ENCODE assay signal across 10 cellular contexts in genomic region chr12:121568971-121569808, GRCh38. TPM values are rescaled to one million over a fixed set of nuclear protein-coding genes. Genes with fewer than 3 reads are reported as not detected.
A peak's percentile ranks its signal among the peaks of the same experiment; 100 is the strongest.
DNase-seq lines count a peak whose midpoint lies in the region; TF ChIP-seq lines count a peak whose summit lies in the region.
"Had no signal": no experiment of that assay in that cellular context is flagged by ENCODE, and none has a peak within 500 bp of the region (broad histone marks: within the 10 kb centered on the region; RNA-seq: fewer than 3 reads in every experiment).

No MANE protein-coding gene starts in this region.

- no peaks in the 10 kb centered on the region for H3K4me1 ChIP-seq in endodermal cell (ENCODE audit: control insufficient read depth, insufficient read depth, low read length)
- H3K4me1 ChIP-seq in mesendoderm (ENCODE audit: control insufficient read depth, low read depth, low read length): no peaks in the 10 kb centered on the region

- no peaks in the 10 kb centered on the region for H3K9me3 ChIP-seq in endodermal cell (ENCODE audit: control insufficient read depth, low read length)

- TF ChIP-seq CTCF in endodermal cell (conservative IDR thresholded peaks at IDR 0.05): peak; percentile 13

- no peaks in the 10 kb centered on the region for H3K27me3 Mint-ChIP-seq in endodermal cell (ENCODE audit: insufficient read depth)
- H3K27me3 Mint-ChIP-seq: T-cell had no signal

- H3K27ac ChIP-seq in endodermal cell (ENCODE audit: low read depth, low read length) (no peak overlapping the region), mesendoderm (ENCODE audit: low read depth, low read length) (no peak overlapping the region), caudate nucleus (ENCODE audit: low read depth, low read length) (no peak overlapping the region)

- H4K5ac ChIP-seq in mesendoderm (ENCODE audit: low read length): no peak overlapping the region

- H3K4ac ChIP-seq in mesendoderm (ENCODE audit: low read depth, low read length): no peak overlapping the region

- no peak overlapping the region for H3K4me3 Mint-ChIP-seq in endodermal cell
- H3K4me3 Mint-ChIP-seq: T-cell had no signal

- no peak overlapping the region for H4K8ac ChIP-seq in mesendoderm (ENCODE audit: low read depth, low read length)

- H3K36me3 Mint-ChIP-seq in endodermal cell (ENCODE audit: low read depth): peaks cover 70% of the 10 kb centered on the region

- no peak overlapping the region for H3K9ac ChIP-seq in endodermal cell (ENCODE audit: extremely low read depth, low read length, poor library complexity, severe bottlenecking)
- no peak overlapping the region for H3K9ac ChIP-seq in mesendoderm (ENCODE audit: low read length)

- no peak overlapping the region for H3K56ac ChIP-seq in mesendoderm (ENCODE audit: low read length)

- no peak overlapping the region for H3K18ac ChIP-seq in mesendoderm (ENCODE audit: low read length)

- peaks cover 16% of the 10 kb centered on the region for H3K79me2 ChIP-seq in mesendoderm (ENCODE audit: control insufficient read depth, insufficient read depth, low read length)

- no peak overlapping the region for H3K4me2 ChIP-seq in mesendoderm (ENCODE audit: low read length)

- H3K79me1 ChIP-seq in mesendoderm (ENCODE audit: low read length): peaks cover 3% of the 10 kb centered on the region

- no peaks in the 10 kb centered on the region for H3K27me3 ChIP-seq in endodermal cell (ENCODE audit: control insufficient read depth, insufficient read depth, low read length, poor library complexity, severe bottlenecking)
- no peaks in the 10 kb centered on the region for H3K27me3 ChIP-seq in mesendoderm (ENCODE audit: insufficient read depth, low read length, poor library complexity)

- H2BK5ac ChIP-seq in mesendoderm (ENCODE audit: low read length): no peak overlapping the region

- no peak overlapping the region for H2BK120ac ChIP-seq in mesendoderm (ENCODE audit: low read depth, low read length)

- no peak overlapping the region for H3K23ac ChIP-seq in mesendoderm (ENCODE audit: low read length)

- peak; percentile 26 for DNase-seq in NCI-H2171 treated with DMSO at 0.1 percent for 48 hours (lab: John Stamatoyannopoulos, UW)
- no peak for DNase-seq in NCI-H2171 (lab: John Stamatoyannopoulos, UW)
- DNase-seq in endodermal cell: peak; percentile 70
- peak; percentile 60 for DNase-seq in mesendoderm
- peak; percentile 49 for DNase-seq in stromal cell of bone marrow (ENCODE audit: low read depth)
- DNase-seq in caudate nucleus (lab: John Stamatoyannopoulos, UW): no peak
- DNase-seq in H4 (ENCODE audit: low spot score): no peak
- DNase-seq in GM19238 (ENCODE audit: insufficient read length, low spot score): no peak
- DNase-seq: KBM-7, T-cell had no signal

- no peaks in the 10 kb centered on the region for H3K9me3 Mint-ChIP-seq in endodermal cell
- H3K9me3 Mint-ChIP-seq: T-cell had no signal

- peaks cover 65% of the 10 kb centered on the region for H3K36me3 ChIP-seq in endodermal cell (ENCODE audit: control insufficient read depth, insufficient read depth, low read length)
- peaks cover 5% of the 10 kb centered on the region for H3K36me3 ChIP-seq in mesendoderm (ENCODE audit: control insufficient read depth, insufficient read depth, low read length)

- no peak overlapping the region for H2AK5ac ChIP-seq in mesendoderm (ENCODE audit: low read length)

- H3K4me1 Mint-ChIP-seq in endodermal cell: peaks cover 4% of the 10 kb centered on the region

- no peak overlapping the region for H2BK15ac ChIP-seq in mesendoderm (replicated peaks; ENCODE audit: low read depth)

- 91 to 92% methylated on average over 8 to 13 of the region's 14 CpGs for WGBS in endodermal cell (ENCODE audit: insufficient coverage in 1 of 2, insufficient read length in 1 of 2), 2 experiments
- no CpG with 5 or more reads among the region's 14 CpGs for WGBS in mesendoderm (ENCODE audit: extremely low coverage, insufficient coverage, low lambda C conversion rate)

- H3K27ac Mint-ChIP-seq in endodermal cell: peak overlapping the region; percentile 66

- H3K4me3 ChIP-seq in endodermal cell (ENCODE audit: low read length) (no peak overlapping the region), mesendoderm (ENCODE audit: low read length) (no peak overlapping the region)

RNA-seq across cellular contexts. Expression of gene KDM2B, which starts 11.6 kb away (rescaled TPM):
- 100 to 1,000 TPM; 103 to 125 TPM for total RNA-seq in endodermal cell
- polyA plus RNA-seq in endodermal cell (2013, experiment 1 of 2): 64.7 TPM
- 60.8 TPM for polyA plus RNA-seq in endodermal cell (2013, experiment 2 of 2)
- 74.8 TPM for polyA plus RNA-seq in mesendoderm (2013, experiment 1 of 2)
- polyA plus RNA-seq in mesendoderm (2013, experiment 2 of 2): 78.1 TPM
- 18.4 and 19.7 TPM in 2 replicates for total RNA-seq in H4 (2014; rRNA removed; shearing (Covaris generic))

RNA-seq across cellular contexts. Expression of gene ORAI1, which starts 57.1 kb away (rescaled TPM):
- 10 to 100 TPM; 35.3 to 39.2 TPM for total RNA-seq in endodermal cell
- 11.8 TPM for polyA plus RNA-seq in endodermal cell (2013, experiment 1 of 2)
- polyA plus RNA-seq in endodermal cell (2013, experiment 2 of 2): 11.2 TPM
- polyA plus RNA-seq in mesendoderm (2013, experiment 1 of 2): 26.1 TPM
- 27.7 TPM for polyA plus RNA-seq in mesendoderm (2013, experiment 2 of 2)
- 4.4 and 8.5 TPM in 2 replicates for total RNA-seq in H4 (2014; rRNA removed; shearing (Covaris generic))

Comparison
In these comparisons a context has a peak if more than half of its experiments do, and no peak if none do; other contexts are left out.
1. DNase-seq: peak in NCI-H2171 treated with DMSO at 0.1 percent for 48 hours (single experiment), endodermal cell (single experiment), mesendoderm (single experiment) and stromal cell of bone marrow (single experiment); none in NCI-H2171 (single experiment), caudate nucleus (0 of 61), H4 (single experiment) and GM19238 (single experiment).